3 cellular contexts compared by ENCODE assay signal in genomic region chr4:186095406-186095805, GRCh38.
TF ChIP-seq lines count a peak whose summit lies in the region.

No MANE protein-coding gene starts in this region.

TF ChIP-seq in GM23338, 12 proteins besides CTCF, POLR2A, EP300 and RAD21 (continues in another document):
- TF ChIP-seq POLR2AphosphoS5 (IDR thresholded peaks at IDR 0.05; ENCODE audit: low read depth) = no peak
- no peak for TF ChIP-seq JUNB (IDR thresholded peaks at IDR 0.05; ENCODE audit: unreplicated experiment)
- no peak for TF ChIP-seq EZH2phosphoT487 (IDR thresholded peaks at IDR 0.05; ENCODE audit: unreplicated experiment)
- no peak for TF ChIP-seq ZNF114 (CRISPR knock-in tag; IDR thresholded peaks at IDR 0.05)
- TF ChIP-seq NANOG (IDR thresholded peaks at IDR 0.05; ENCODE audit: borderline replicate concordance) = no peak
- TF ChIP-seq ZNF331 (CRISPR knock-in tag; IDR thresholded peaks at IDR 0.05; ENCODE audit: low read depth) = no peak
- TF ChIP-seq ZNF462 (CRISPR knock-in tag; IDR thresholded peaks at IDR 0.05) = no peak

TF ChIP-seq in WTC11, 78 proteins besides CTCF, POLR2A, EP300 and RAD21:
- no peak for TF ChIP-seq RELA (CRISPR knock-in tag; IDR thresholded peaks at IDR 0.05; ENCODE audit: borderline replicate concordance)
- no peak for TF ChIP-seq IRF2 (CRISPR knock-in tag; IDR thresholded peaks at IDR 0.05; ENCODE audit: borderline replicate concordance, low read depth)
- TF ChIP-seq PREB (CRISPR knock-in tag; IDR thresholded peaks at IDR 0.05; ENCODE audit: borderline replicate concordance) = no peak
- no peak for TF ChIP-seq ZNF423 (CRISPR knock-in tag; IDR thresholded peaks at IDR 0.05)
- TF ChIP-seq JAZF1 (CRISPR knock-in tag; IDR thresholded peaks at IDR 0.05) = no peak
- TF ChIP-seq CREM (CRISPR knock-in tag; IDR thresholded peaks at IDR 0.05) = no peak
- TF ChIP-seq HMGA2 (CRISPR knock-in tag; IDR thresholded peaks at IDR 0.05) = no peak
- no peak for TF ChIP-seq NFE2L1 (CRISPR knock-in tag; IDR thresholded peaks at IDR 0.05)
- TF ChIP-seq ZNF317 (CRISPR knock-in tag; IDR thresholded peaks at IDR 0.05; ENCODE audit: borderline replicate concordance, low read depth) = no peak
- TF ChIP-seq CDX4 (CRISPR knock-in tag; IDR thresholded peaks at IDR 0.05; ENCODE audit: borderline replicate concordance) = no peak
- TF ChIP-seq GABPB1 (CRISPR knock-in tag; IDR thresholded peaks at IDR 0.05) = no peak
- TF ChIP-seq KAT7 (CRISPR knock-in tag; IDR thresholded peaks at IDR 0.05; ENCODE audit: borderline replicate concordance) = no peak
- no peak for TF ChIP-seq FOXJ3 (CRISPR knock-in tag; IDR thresholded peaks at IDR 0.05; ENCODE audit: borderline replicate concordance)
- TF ChIP-seq USF2 (CRISPR knock-in tag; IDR thresholded peaks at IDR 0.05) = no peak
- TF ChIP-seq AFF4 (CRISPR knock-in tag; IDR thresholded peaks at IDR 0.05; ENCODE audit: borderline replicate concordance) = no peak
- TF ChIP-seq TCF7 (CRISPR knock-in tag; IDR thresholded peaks at IDR 0.05; ENCODE audit: low read depth) = no peak
- TF ChIP-seq JUN (CRISPR knock-in tag; IDR thresholded peaks at IDR 0.05) = no peak
- TF ChIP-seq ZNF396 (CRISPR knock-in tag; IDR thresholded peaks at IDR 0.05; ENCODE audit: borderline replicate concordance) = no peak

TF ChIP-seq in HepG2, 621 proteins besides CTCF, POLR2A, EP300 and RAD21:
- no peak for TF ChIP-seq RNF219 (CRISPR knock-in tag; IDR thresholded peaks at IDR 0.05)
- TF ChIP-seq KDM4B (CRISPR knock-in tag; IDR thresholded peaks at IDR 0.05) = no peak
- TF ChIP-seq U2AF1 (optimal IDR thresholded peaks at IDR 0.05; ENCODE audit: low read depth, low read length) = no peak
- no peak for TF ChIP-seq ZNF788 (CRISPR knock-in tag; IDR thresholded peaks at IDR 0.05; ENCODE audit: borderline replicate concordance)
